8 cellular contexts compared by ENCODE assay signal in the genomic region with DNA sequence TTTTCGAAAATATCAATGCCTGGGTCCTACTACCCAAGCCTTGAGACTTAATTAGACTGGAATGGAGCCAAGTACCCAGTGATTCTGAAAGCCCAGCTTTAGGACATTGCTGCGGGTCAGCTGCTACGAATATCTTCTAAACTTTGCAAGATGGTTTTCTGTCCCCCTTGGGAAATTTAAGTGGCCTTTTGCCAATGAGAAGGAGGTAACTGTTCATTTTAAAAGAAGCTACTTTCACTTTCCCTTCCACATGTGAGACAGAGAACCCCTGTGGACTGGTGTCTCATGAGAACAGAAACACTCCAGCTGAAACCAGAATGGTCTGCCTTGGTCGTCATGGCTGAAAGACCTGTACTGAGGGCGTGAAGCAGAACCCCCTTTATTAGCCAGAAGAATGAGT.
DNase-seq lines count a peak whose midpoint lies in the region; ATAC-seq, FAIRE-seq and TF ChIP-seq lines count a peak whose summit lies in the region.

No MANE protein-coding gene starts in this region.

- ATAC-seq in HG03139 (IDR thresholded peaks at IDR 0.05; ENCODE audit: unreplicated experiment) (peak; percentile 88), foreskin keratinocyte (no peak)

- no peak overlapping the region for H3K9ac ChIP-seq in kidney (ENCODE audit: low read length in 2 of 2)

- no peaks in the 10 kb centered on the region for H3K9me3 ChIP-seq in kidney (ENCODE audit: control insufficient read depth in 1 of 2, low read length in 2 of 2)

- H3K4me1 ChIP-seq in kidney (ENCODE audit: control insufficient read depth in 1 of 2, insufficient read depth in 1 of 2, low read depth in 1 of 2, low read length in 2 of 2), result peaks cover 4 to 11% of the 10 kb centered on the region in 2 donors
- H3K4me1 ChIP-seq in foreskin keratinocyte, result no peaks in the 10 kb centered on the region

- no peaks in the 10 kb centered on the region for H3K36me3 ChIP-seq in kidney (ENCODE audit: control insufficient read depth in 1 of 2, insufficient read depth in 2 of 2, low read length in 2 of 2)

- peaks cover 42% of the 10 kb centered on the region for H3K27me3 ChIP-seq in foreskin keratinocyte

- H3K27ac ChIP-seq in kidney (ENCODE audit: low read depth in 2 of 2, low read length in 2 of 2) (no peak overlapping the region), foreskin keratinocyte (no peak overlapping the region)

- H3K4me3 ChIP-seq in GM08714 (ENCODE audit: low read length) (peak overlapping the region; percentile 44; the same call in 1 of the 2 replicates), kidney (ENCODE audit: low read length in 2 of 2) (peak overlapping the region; percentile 20 to 38)

- TF ChIP-seq CTCF in kidney (IDR thresholded peaks at IDR 0.05; ENCODE audit: borderline replicate concordance, extremely low read depth, insufficient read depth), result no peak
- no peak for TF ChIP-seq CTCF in foreskin keratinocyte (conservative IDR thresholded peaks at IDR 0.05)

- FAIRE-seq in kidney (lab: Jason Lieb, UNC), result no peak

- DNase-seq in GM19240 (ENCODE audit: insufficient read length, low spot score) (peak; percentile 88), kidney (no peak), foreskin keratinocyte (no peak), epidermal melanocyte (ENCODE audit: insufficient read length, low spot score) (no peak), cortex of kidney (lab: John Stamatoyannopoulos, UW) (no peak)
- peak; percentile 13 to 17 for DNase-seq in activated CD4-positive, alpha-beta T cell treated with anti-CD3 and anti-CD28 coated beads, Interleukin-2, amount 50 U/mL, for 4 hours

- intact Hi-C loops in kidney (cut with DNase I), result no loop called here

Comparison
In these comparisons a context has a peak if more than half of its experiments do, and no peak if none do; other contexts are left out.
1. DNase-seq: peak in GM19240 (single experiment) and activated CD4-positive, alpha-beta T cell treated with anti-CD3 and anti-CD28 coated beads, Interleukin-2, amount 50 U/mL, for 4 hours (2 of 2); none in kidney (single experiment), foreskin keratinocyte (0 of 2), epidermal melanocyte (single experiment) and cortex of kidney (single experiment).